ENCODE assay signal across 16 cellular contexts in genomic region chr6:132725947-132726607, GRCh38.
DNase-seq lines count a peak whose midpoint lies in the region; ATAC-seq and TF ChIP-seq lines count a peak whose summit lies in the region.
"Had no signal": no experiment of that assay in that cellular context is flagged by ENCODE, and none has a peak within 500 bp of the region (broad histone marks: within the 10 kb centered on the region; RNA-seq: fewer than 3 reads in every experiment).

No MANE protein-coding gene starts in this region.

- DNase-seq in erythroblast (lab: John Stamatoyannopoulos, UW), result no peak
- no peak for DNase-seq in GM19240 (ENCODE audit: insufficient read length, low spot score)
- no peak for DNase-seq in NCI-H2029 treated with DMSO at 0.1 percent for 48 hours (lab: John Stamatoyannopoulos, UW)
- DNase-seq in OCI-M2 (lab: John Stamatoyannopoulos, UW; ENCODE audit: unreplicated experiment), result no peak
- DNase-seq: effector memory CD8-positive, alpha-beta T cell; gastrocnemius medialis; kidney; NCI-H1417 treated with DMSO at 0.1 percent for 48 hours; stimulated activated naive B cell treated with anti-CD40 and anti-IgM and Interleukin-4, amounts not matched to agents 10 μg/mL and 1 μg/mL and 100 μg/mL, for 72 hours had no signal

- peak overlapping the region; percentile 62 for H3K4me2 ChIP-seq in DOHH2 (ENCODE audit: low read length)

- H3K27me3 ChIP-seq in DOHH2 (ENCODE audit: control insufficient read depth, low read length), result no peaks in the 10 kb centered on the region
- H3K27me3 ChIP-seq: gastrocnemius medialis, SJSA1 had no signal

- TF ChIP-seq CTCF in DOHH2 (IDR thresholded peaks at IDR 0.05; ENCODE audit: low read depth, low read length, poor library complexity, severe bottlenecking), result no peak

- H3F3A ChIP-seq in DOHH2 (ENCODE audit: control insufficient read depth, insufficient read depth), result no peaks in the 10 kb centered on the region

- no peaks in the 10 kb centered on the region for H4K20me1 ChIP-seq in DOHH2 (ENCODE audit: control insufficient read depth, insufficient read depth, low read depth, low read length)

- no peak overlapping the region for H3K27ac ChIP-seq in DOHH2 (ENCODE audit: low read depth, low read length)
- H3K27ac ChIP-seq: gastrocnemius medialis, SJSA1, VCaP had no signal

- no peaks in the 10 kb centered on the region for H3K9me2 ChIP-seq in DOHH2 (replicated peaks; ENCODE audit: control insufficient read depth, low read length)

- ATAC-seq in GM19043 (IDR thresholded peaks at IDR 0.05; ENCODE audit: low read depth, unreplicated experiment), result peak; percentile 75
- peak; percentile 83 for ATAC-seq in HG02642 (IDR thresholded peaks at IDR 0.05; ENCODE audit: poor library complexity, unreplicated experiment)
- ATAC-seq in HG03439 (IDR thresholded peaks at IDR 0.05; ENCODE audit: unreplicated experiment), result peak; percentile 71
- ATAC-seq: effector memory CD8-positive, alpha-beta T cell; gastrocnemius medialis; stimulated activated naive B cell treated with anti-CD40 and anti-IgM and Interleukin-4, amounts not matched to agents 10 μg/mL and 1 μg/mL and 100 μg/mL, for 72 hours had no signal

- no peaks in the 10 kb centered on the region for H3K79me2 ChIP-seq in DOHH2 (ENCODE audit: control insufficient read depth, low read length)

- H3K9me3 ChIP-seq in DOHH2 (ENCODE audit: control insufficient read depth, insufficient read depth, low read length), result no peaks in the 10 kb centered on the region
- H3K9me3 ChIP-seq: gastrocnemius medialis, HAP-1, SJSA1 had no signal

- peak overlapping the region; percentile 37 for H3K4me3 ChIP-seq in DOHH2 (ENCODE audit: low read length)
- H3K4me3 ChIP-seq: gastrocnemius medialis, HAP-1, SJSA1 had no signal

- no peak for TF ChIP-seq POLR2A in erythroblast (IDR thresholded peaks at IDR 0.05; ENCODE audit: low read length)

- H3K36me3 ChIP-seq in DOHH2 (ENCODE audit: control insufficient read depth, low read length), result no peaks in the 10 kb centered on the region
- H3K36me3 ChIP-seq: gastrocnemius medialis, HAP-1, SJSA1 had no signal

- peaks cover 25% of the 10 kb centered on the region for H3K4me1 ChIP-seq in DOHH2 (ENCODE audit: control insufficient read depth, low read length)
- H3K4me1 ChIP-seq: gastrocnemius medialis, HAP-1, SJSA1 had no signal
